8 cellular contexts compared by ENCODE assay signal in genomic region chr7:157490465-157490912, GRCh38.
DNase-seq lines count a peak whose midpoint lies in the region; ATAC-seq and TF ChIP-seq lines count a peak whose summit lies in the region.

No MANE protein-coding gene starts in this region.

- peaks cover 39% of the 10 kb centered on the region for H3K4me1 Mint-ChIP-seq in CD4-positive, alpha-beta T cell (ENCODE audit: low read depth)

- dilution Hi-C loops in mammary epithelial cell (cut with HindIII; ENCODE audit: low sequenced_read_pairs), result no loop called here

- DNase-seq in CD4-positive, alpha-beta T cell, result peak in 5 of 10 experiments; percentile 27 to 38 (median 32)
- DNase-seq in HCT116 (ENCODE audit: low read depth, low spot score) (peak; percentile 62), SJSA1 (ENCODE audit: low read depth in 1 of 2, low spot score in 2 of 2) (peak; percentile 67 to 72), mammary epithelial cell (peak; percentile 68), NCI-H2029 (lab: John Stamatoyannopoulos, UW) (no peak), NCI-H345 treated with DMSO at 0.1 percent for 48 hours (lab: John Stamatoyannopoulos, UW; ENCODE audit: unreplicated experiment) (no peak), T-helper 9 cell (no peak)
- DNase-seq in stimulated activated CD4-positive, alpha-beta T cell treated with anti-CD3 and anti-CD28 coated beads, Interleukin-2, amount 100 ng/mL, for 4 hours (ENCODE audit: low read depth), result peak; percentile 12

- no peaks in the 10 kb centered on the region for H3K27me3 Mint-ChIP-seq in CD4-positive, alpha-beta T cell

- H3K4me2 ChIP-seq in HCT116 (ENCODE audit: low read length) (peak overlapping the region; percentile 29), mammary epithelial cell (ENCODE audit: insufficient read depth, low read depth, low read length) (no peak overlapping the region)

- no peaks in the 10 kb centered on the region for H3K9me2 ChIP-seq in HCT116 (ENCODE audit: insufficient read depth)

- H2AFZ ChIP-seq in HCT116 (ENCODE audit: low read depth, low read length, poor library complexity, severe bottlenecking), result peak overlapping the region; percentile 80
- no peak overlapping the region for H2AFZ ChIP-seq in mammary epithelial cell (ENCODE audit: low read depth, low read length)

- WGBS in mammary epithelial cell (ENCODE audit: low coverage, missing lambda C conversion rate), result 56% methylated on average over 8 of the region's 8 CpGs

- no peak overlapping the region for H3K4me3 ChIP-seq in HCT116 (replicated peaks in 1 of 2; ENCODE audit: low read depth in 1 of 2, low read length in 2 of 2)
- no peak overlapping the region for H3K4me3 ChIP-seq in SJSA1
- H3K4me3 ChIP-seq in mammary epithelial cell (replicated peaks in 1 of 3; ENCODE audit: insufficient read depth in 1 of 3, low read depth in 2 of 3, low read length in 3 of 3), result no peak overlapping the region

- H3K9ac ChIP-seq in HCT116 (ENCODE audit: low read length), result no peak overlapping the region
- H3K9ac ChIP-seq in mammary epithelial cell (ENCODE audit: insufficient read depth, low read length), result no peak overlapping the region

- TF ChIP-seq RAD21 in HCT116 (IDR thresholded peaks at IDR 0.05; ENCODE audit: low read depth), result no peak

- ATAC-seq in CD4-positive, alpha-beta T cell (ENCODE audit: poor library complexity), result peak; percentile 93
- ATAC-seq in HCT116, result peak; percentile 81

- no peak overlapping the region for H3K27ac ChIP-seq in CD4-positive, alpha-beta T cell (ENCODE audit: low read depth, low read length)
- H3K27ac ChIP-seq in HCT116 (ENCODE audit: low read depth, low read length) (peak overlapping the region; percentile 22; the same call in 1 of the 2 replicates), SJSA1 (peak overlapping the region; percentile 50), mammary epithelial cell (ENCODE audit: insufficient read depth, low read depth, low read length) (no peak overlapping the region)

- H4K20me1 ChIP-seq in HCT116 (ENCODE audit: insufficient read depth) (no peaks in the 10 kb centered on the region), mammary epithelial cell (ENCODE audit: insufficient read depth, low read length) (no peaks in the 10 kb centered on the region)

- BruUV-seq in HCT116 (replicated peaks; lab: Mats Ljungman, UMichigan) (no TSS peak), mammary epithelial cell (replicated peaks; lab: Mats Ljungman, UMichigan) (no TSS peak)

- TF ChIP-seq POLR2A in HCT116 (IDR thresholded peaks at IDR 0.05; ENCODE audit: borderline replicate concordance, extremely low read depth, insufficient read depth, insufficient read length), result no peak

- RAD21 ChIA-PET in HCT116 (lab: Charles Lee; ENCODE audit: low non-redundant PET in 1 of 2, low total read pairs in 2 of 2, uncharacterized antibody in 2 of 2, unreplicated experiment in 2 of 2), result no interaction called here

- H3K4me1 ChIP-seq in HCT116 (ENCODE audit: control insufficient read depth in 1 of 2, insufficient read depth in 2 of 2, low read length in 2 of 2), result peaks cover 6 to 15% of the 10 kb centered on the region in 2 experiments
- H3K4me1 ChIP-seq in SJSA1 (replicated peaks), result peaks cover 13% of the 10 kb centered on the region
- H3K4me1 ChIP-seq in mammary epithelial cell (ENCODE audit: insufficient read depth, low read length), result no peaks in the 10 kb centered on the region

- no peaks in the 10 kb centered on the region for H3K36me3 Mint-ChIP-seq in CD4-positive, alpha-beta T cell (ENCODE audit: low read depth)

- intact Hi-C loops in CD4-positive, alpha-beta T cell (cut with DNase I, micrococcal nuclease), result loop anchor here (1.0 to 10.0 kb wide), 5 partner anchors 13 to 134 kb away; no protein-coding TSS in a partner anchor
- intact Hi-C loops in HCT116 (cut with micrococcal nuclease) (no loop called here), mammary epithelial cell (cut with micrococcal nuclease) (no loop called here)

- TF ChIP-seq CTCF in CD4-positive, alpha-beta T cell (IDR thresholded peaks at IDR 0.05), result no peak
- TF ChIP-seq CTCF in HCT116 (IDR thresholded peaks at IDR 0.05 in 2 of 3, conservative IDR thresholded peaks at IDR 0.05 in 1 of 3; ENCODE audit: borderline replicate concordance in 1 of 3, insufficient read depth in 1 of 3, low read depth in 2 of 3, low read length in 2 of 3), result no peak
- TF ChIP-seq CTCF in mammary epithelial cell (conservative IDR thresholded peaks at IDR 0.05 in 1 of 2, IDR thresholded peaks at IDR 0.05 in 1 of 2; ENCODE audit: extremely low read depth in 1 of 2, insufficient read depth in 1 of 2, low read depth in 1 of 2, low read length in 2 of 2), result no peak

- H3K79me2 ChIP-seq in HCT116 (ENCODE audit: insufficient read depth, low read length) (no peaks in the 10 kb centered on the region), mammary epithelial cell (ENCODE audit: insufficient read depth, low read length) (no peaks in the 10 kb centered on the region)

- CTCF ChIA-PET in CD4-positive, alpha-beta T cell (lab: Charles Lee), result interaction anchor here (1.0 kb wide), 1 partner anchor 15 kb away, joined by 3 read pairs; no protein-coding TSS in a partner anchor
- CTCF ChIA-PET in HCT116 (lab: Charles Lee), result interaction anchor here (0.8 kb wide), 1 partner anchor 16 kb away, joined by 6 read pairs; no protein-coding TSS in a partner anchor
- CTCF ChIA-PET in mammary epithelial cell (lab: Charles Lee; ENCODE audit: low non-redundant PET), result no interaction called here

- H3K9me3 ChIP-seq in CD4-positive, alpha-beta T cell (ENCODE audit: control insufficient read depth, low read length), result peaks cover 6% of the 10 kb centered on the region
- H3K9me3 ChIP-seq in HCT116 (ENCODE audit: control insufficient read depth in 1 of 2, insufficient read depth in 1 of 2, low read depth in 1 of 2, low read length in 2 of 2) (no peaks in the 10 kb centered on the region; a peak in 1 of 4 replicates), SJSA1 (replicated peaks) (no peaks in the 10 kb centered on the region), mammary epithelial cell (replicated peaks; ENCODE audit: insufficient read depth, low read length) (no peaks in the 10 kb centered on the region)

- H3K9me3 Mint-ChIP-seq in CD4-positive, alpha-beta T cell, result peaks cover 3% of the 10 kb centered on the region

- peak overlapping the region; percentile 68 for H3K27ac Mint-ChIP-seq in CD4-positive, alpha-beta T cell

- in situ Hi-C loops in mammary epithelial cell (cut with MboI; ENCODE audit: low sequenced_read_pairs in 2 of 2), result no loop called here

- peak overlapping the region; percentile 17 for H3K4me3 Mint-ChIP-seq in CD4-positive, alpha-beta T cell

- H3K36me3 ChIP-seq in HCT116 (ENCODE audit: control insufficient read depth in 1 of 2, insufficient read depth in 2 of 2, low read length in 2 of 2) (no peaks in the 10 kb centered on the region), SJSA1 (no peaks in the 10 kb centered on the region), mammary epithelial cell (ENCODE audit: insufficient read depth, low read length) (no peaks in the 10 kb centered on the region)

- POLR2A ChIA-PET in CD4-positive, alpha-beta T cell (lab: Charles Lee), result interaction anchor here (0.8 to 2.9 kb wide), 4 partner anchors 12 to 58 kb away, joined by 3 to 22 read pairs (median 6); no protein-coding TSS in a partner anchor
- POLR2A ChIA-PET in HCT116 (lab: Charles Lee), result no interaction called here

- no peaks in the 10 kb centered on the region for H3K27me3 ChIP-seq in CD4-positive, alpha-beta T cell (ENCODE audit: control insufficient read depth, insufficient read depth, low read length)
- H3K27me3 ChIP-seq in HCT116 (ENCODE audit: insufficient read depth, low read length) (no peaks in the 10 kb centered on the region), SJSA1 (replicated peaks) (no peaks in the 10 kb centered on the region), mammary epithelial cell (ENCODE audit: insufficient read depth, low read length) (no peaks in the 10 kb centered on the region)

TF ChIP-seq in HCT116, 20 proteins besides CTCF, POLR2A, EP300 and RAD21:
- TF ChIP-seq SIN3A (IDR thresholded peaks at IDR 0.05; ENCODE audit: low read depth) (0 out of 2 replicates have a peak, but pooled peaks have one; percentile 40), FOSL1 (IDR thresholded peaks at IDR 0.05; ENCODE audit: low read depth) (peak; percentile 77), SP1 (IDR thresholded peaks at IDR 0.05; ENCODE audit: low read depth) (peak; percentile 25; the same call in 1 of the 2 replicates), CBX3 (IDR thresholded peaks at IDR 0.05; ENCODE audit: low read depth) (peak; percentile 61; the same call in 1 of the 2 replicates), JUND (IDR thresholded peaks at IDR 0.05) (peak; percentile 68), YY1 (IDR thresholded peaks at IDR 0.05; ENCODE audit: extremely low read depth, insufficient replicate concordance, low read depth, low read length) (no peak), CEBPB (IDR thresholded peaks at IDR 0.05; ENCODE audit: low read depth) (no peak)
- TF ChIP-seq, protein P1, sequence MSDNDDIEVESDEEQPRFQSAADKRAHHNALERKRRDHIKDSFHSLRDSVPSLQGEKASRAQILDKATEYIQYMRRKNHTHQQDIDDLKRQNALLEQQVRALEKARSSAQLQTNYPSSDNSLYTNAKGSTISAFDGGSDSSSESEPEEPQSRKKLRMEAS (IDR thresholded peaks at IDR 0.05), result peak; percentile 64; the same call in 1 of the 2 replicates

Comparison
In these comparisons a context has a peak if more than half of its experiments do, and no peak if none do; other contexts are left out.
1. DNase-seq: peak in HCT116 (single experiment), SJSA1 (2 of 2), mammary epithelial cell (single experiment) and stimulated activated CD4-positive, alpha-beta T cell treated with anti-CD3 and anti-CD28 coated beads, Interleukin-2, amount 100 ng/mL, for 4 hours (single experiment); none in NCI-H2029 (single experiment), NCI-H345 treated with DMSO at 0.1 percent for 48 hours (single experiment) and T-helper 9 cell (single experiment).
2. H3K27ac ChIP-seq: peak in HCT116 (single experiment) and SJSA1 (single experiment); none in CD4-positive, alpha-beta T cell (single experiment) and mammary epithelial cell (single experiment).
3. intact Hi-C loops: an anchor here in CD4-positive, alpha-beta T cell (1.0 to 10.0 kb wide); none called in HCT116 and mammary epithelial cell.